In genomic region chr9:19221326-19221725, GRCh38 we compare ENCODE assay signal across 2 cellular contexts.
TF ChIP-seq lines count a peak whose summit lies in the region.

No MANE protein-coding gene starts in this region.

TF ChIP-seq in HepG2, 621 proteins besides CTCF, POLR2A, EP300 and RAD21:
- TF ChIP-seq ZNF121 (CRISPR knock-in tag; IDR thresholded peaks at IDR 0.05) (0 out of 2 replicates have a peak, but pooled peaks have one; percentile 13), ZNF460 (CRISPR knock-in tag; IDR thresholded peaks at IDR 0.05; ENCODE audit: borderline replicate concordance) (peak; percentile 44; the same call in 1 of the 2 replicates), ZBTB44 (CRISPR knock-in tag; IDR thresholded peaks at IDR 0.05) (no peak), ZNF382 (CRISPR knock-in tag; IDR thresholded peaks at IDR 0.05; ENCODE audit: borderline replicate concordance) (no peak), ZHX2 (IDR thresholded peaks at IDR 0.05; ENCODE audit: low read depth) (no peak), ZHX2 (CRISPR knock-in tag; IDR thresholded peaks at IDR 0.05; ENCODE audit: borderline replicate concordance) (no peak), KDM5A (IDR thresholded peaks at IDR 0.05; ENCODE audit: borderline replicate concordance, low read length) (no peak), TAF1 (CRISPR knock-in tag; IDR thresholded peaks at IDR 0.05) (no peak), SRSF9 (IDR thresholded peaks at IDR 0.05; ENCODE audit: borderline replicate concordance, insufficient read depth, low read depth, low read length, poor library complexity, severe bottlenecking) (no peak)

TF ChIP-seq in H1, 55 proteins besides CTCF, POLR2A, EP300 and RAD21:
- TF ChIP-seq YY1 (IDR thresholded peaks at IDR 0.05; ENCODE audit: low read depth, low read length) (no peak), TAF1 (IDR thresholded peaks at IDR 0.05; ENCODE audit: low read depth, low read length) (no peak), FOSL1 (IDR thresholded peaks at IDR 0.05; ENCODE audit: insufficient read depth, low read depth, low read length) (no peak), HDAC6 (IDR thresholded peaks at IDR 0.05; ENCODE audit: low read depth, low read length) (no peak), JUND (IDR thresholded peaks at IDR 0.05; ENCODE audit: low read length) (no peak), KDM4A (IDR thresholded peaks at IDR 0.05; ENCODE audit: low read depth, low read length, severe bottlenecking) (no peak), TAF7 (optimal IDR thresholded peaks at IDR 0.05; ENCODE audit: borderline replicate concordance, low read depth, low read length) (no peak), ZNF274 (IDR thresholded peaks at IDR 0.05; ENCODE audit: borderline replicate concordance, extremely low read depth, low read length) (no peak), E2F6 (IDR thresholded peaks at IDR 0.05) (no peak), EGR1 (IDR thresholded peaks at IDR 0.05; ENCODE audit: borderline replicate concordance, low read depth, low read length) (no peak)
